Comparison of ENCODE assay signal across 1 cellular context in genomic region chr12:121182222-121182896, GRCh38.
TF ChIP-seq lines count a peak whose summit lies in the region.

No MANE protein-coding gene starts in this region.

TF ChIP-seq in GM12878, 131 proteins besides CTCF, POLR2A, EP300 and RAD21:
- TF ChIP-seq E2F8 (IDR thresholded peaks at IDR 0.05; ENCODE audit: low read depth, partially characterized antibody) (no peak), GABPA (IDR thresholded peaks at IDR 0.05; ENCODE audit: low read depth) (no peak), PML (IDR thresholded peaks at IDR 0.05; ENCODE audit: low read length) (no peak), MLLT1 (IDR thresholded peaks at IDR 0.05) (no peak)
- TF ChIP-seq, protein P1, sequence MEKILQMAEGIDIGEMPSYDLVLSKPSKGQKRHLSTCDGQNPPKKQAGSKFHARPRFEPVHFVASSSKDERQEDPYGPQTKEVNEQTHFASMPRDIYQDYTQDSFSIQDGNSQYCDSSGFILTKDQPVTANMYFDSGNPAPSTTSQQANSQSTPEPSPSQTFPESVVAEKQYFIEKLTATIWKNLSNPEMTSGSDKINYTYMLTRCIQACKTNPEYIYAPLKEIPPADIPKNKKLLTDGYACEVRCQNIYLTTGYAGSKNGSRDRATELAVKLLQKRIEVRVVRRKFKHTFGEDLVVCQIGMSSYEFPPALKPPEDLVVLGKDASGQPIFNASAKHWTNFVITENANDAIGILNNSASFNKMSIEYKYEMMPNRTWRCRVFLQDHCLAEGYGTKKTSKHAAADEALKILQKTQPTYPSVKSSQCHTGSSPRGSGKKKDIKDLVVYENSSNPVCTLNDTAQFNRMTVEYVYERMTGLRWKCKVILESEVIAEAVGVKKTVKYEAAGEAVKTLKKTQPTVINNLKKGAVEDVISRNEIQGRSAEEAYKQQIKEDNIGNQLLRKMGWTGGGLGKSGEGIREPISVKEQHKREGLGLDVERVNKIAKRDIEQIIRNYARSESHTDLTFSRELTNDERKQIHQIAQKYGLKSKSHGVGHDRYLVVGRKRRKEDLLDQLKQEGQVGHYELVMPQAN (conservative IDR thresholded peaks at IDR 0.05), result no peak
TF ChIP-seq in GM12878: peak in this region for 0.
